34 cellular contexts compared by ENCODE assay signal in the genomic region with DNA sequence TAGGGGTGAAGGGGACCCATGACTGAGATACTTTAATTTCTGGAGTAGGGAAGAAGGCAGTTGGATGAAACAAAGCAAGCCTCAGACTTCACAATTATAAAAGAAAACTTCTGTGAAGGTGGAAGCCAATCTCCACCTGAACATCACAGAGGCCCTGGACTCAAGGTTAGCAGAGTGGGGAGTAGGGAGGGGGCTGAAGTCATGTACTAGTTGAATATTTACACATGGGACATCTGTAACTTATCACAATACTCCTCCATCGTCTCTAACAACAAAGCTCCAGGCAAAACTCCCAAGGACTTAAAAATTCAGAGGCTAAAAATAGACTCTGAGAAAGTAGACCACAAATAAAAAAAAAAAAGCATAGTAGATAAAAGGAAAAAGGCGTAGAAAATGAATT.
"Had no signal": no experiment of that assay in that cellular context is flagged by ENCODE, and none has a peak within 500 bp of the region (broad histone marks: within the 10 kb centered on the region; RNA-seq: fewer than 3 reads in every experiment).

No MANE protein-coding gene starts in this region.

- H3K27me3 ChIP-seq: ascending aorta, body of pancreas, breast epithelium, Peyer's patch had no signal

- H3K9me3 ChIP-seq: ascending aorta, body of pancreas, breast epithelium, Peyer's patch had no signal

- H3K4me3 ChIP-seq: ascending aorta, body of pancreas, breast epithelium, K562, Peyer's patch had no signal

- H3K27ac ChIP-seq: ascending aorta, body of pancreas, breast epithelium, Peyer's patch, WERI-Rb-1 had no signal

- H3K36me3 ChIP-seq: ascending aorta, breast epithelium, Peyer's patch, WERI-Rb-1 had no signal

- H3K27me3 Mint-ChIP-seq: activated CD4-positive, alpha-beta memory T cell treated with anti-CD3 and anti-CD28 coated beads, Interleukin-2, amount 10 ng/mL, durations not matched to agents 7 days and 5 days; activated CD8-positive, alpha-beta memory T cell treated with anti-CD3 and anti-CD28 coated beads, Interleukin-2, amount 10 ng/mL, durations not matched to agents 7 days and 5 days; activated naive CD4-positive, alpha-beta T cell treated with anti-CD3 and anti-CD28 coated beads, Interleukin-2, amount 50 U/mL, for 24 hours had no signal

- H3K9me3 Mint-ChIP-seq: activated CD4-positive, alpha-beta memory T cell treated with anti-CD3 and anti-CD28 coated beads, Interleukin-2, amount 10 ng/mL, durations not matched to agents 7 days and 5 days; activated naive CD4-positive, alpha-beta T cell treated with anti-CD3 and anti-CD28 coated beads, Interleukin-2, amount 50 U/mL, for 24 hours; activated naive CD8-positive, alpha-beta T cell treated with anti-CD3 and anti-CD28 coated beads, Interleukin-2, amount 10 ng/mL, durations not matched to agents 7 days and 5 days; activated T-helper 2 cell treated with anti-CD3 and anti-CD28 coated beads, Interferon-gamma antibody, Interleukin-2, Interleukin-4, amounts not matched to agents 10 μg/mL and 5 μg/mL and 100 μg/mL, durations not matched to agents 14 hours and 24 hours and 36 hours had no signal

- DNase-seq: activated CD4-positive, alpha-beta memory T cell treated with anti-CD3 and anti-CD28 coated beads, Interleukin-2, amount 10 ng/mL, durations not matched to agents 7 days and 5 days; activated CD4-positive, alpha-beta T cell treated with anti-CD3 and anti-CD28 coated beads for 1 hour; activated CD4-positive, alpha-beta T cell treated with anti-CD3 and anti-CD28 coated beads for 48 hours; activated CD4-positive, CD25-positive, alpha-beta regulatory T cell; activated CD8-positive, alpha-beta memory T cell treated with anti-CD3 and anti-CD28 coated beads for 24 hours; activated CD8-positive, alpha-beta memory T cell treated with anti-CD3 and anti-CD28 coated beads, Interleukin-2, amount 10 ng/mL, durations not matched to agents 7 days and 5 days; activated CD8-positive, alpha-beta memory T cell treated with anti-CD3 and anti-CD28 coated beads, Interleukin-2, amount 50 U/mL, for 48 hours; activated gamma-delta T cell; activated naive CD4-positive, alpha-beta T cell treated with Interleukin-2 at 50 U/mL for 16 hours; activated naive CD8-positive, alpha-beta T cell treated with anti-CD3 and anti-CD28 coated beads, Interleukin-2, amount 10 ng/mL, durations not matched to agents 7 days and 5 days; amygdala; NCI-H1048; NCI-H1105 treated with DMSO at 0.1 percent for 48 hours; NCI-H1436; NCI-H1694; NCI-H1930; NCI-H2081 treated with DMSO at 0.1 percent for 48 hours; NCI-H510A; NCI-H526; NCI-H748 treated with DMSO at 0.1 percent for 48 hours; NK-92 treated with Interleukin-12 subunit alpha and Interleukin-12 subunit beta, amount 100 ng/mL, for 24 hours; PC-3; Peyer's patch; RPMI8226; SIG-M5; T1000; WERI-Rb-1 had no signal

- H3K36me3 Mint-ChIP-seq: activated CD8-positive, alpha-beta memory T cell treated with anti-CD3 and anti-CD28 coated beads, Interleukin-2, amount 10 ng/mL, durations not matched to agents 7 days and 5 days; activated naive CD4-positive, alpha-beta T cell treated with anti-CD3 and anti-CD28 coated beads, Interleukin-2, amount 50 U/mL, for 24 hours; activated naive CD8-positive, alpha-beta T cell treated with anti-CD3 and anti-CD28 coated beads, Interleukin-2, amount 10 ng/mL, durations not matched to agents 7 days and 5 days had no signal

- H3K4me1 Mint-ChIP-seq: activated CD4-positive, alpha-beta memory T cell treated with anti-CD3 and anti-CD28 coated beads, Interleukin-2, amount 10 ng/mL, durations not matched to agents 7 days and 5 days; activated CD8-positive, alpha-beta memory T cell treated with anti-CD3 and anti-CD28 coated beads, Interleukin-2, amount 10 ng/mL, durations not matched to agents 7 days and 5 days; activated naive CD4-positive, alpha-beta T cell treated with anti-CD3 and anti-CD28 coated beads, Interleukin-2, amount 50 U/mL, for 24 hours; activated naive CD8-positive, alpha-beta T cell treated with anti-CD3 and anti-CD28 coated beads, Interleukin-2, amount 10 ng/mL, durations not matched to agents 7 days and 5 days had no signal

- ATAC-seq: activated CD8-positive, alpha-beta memory T cell treated with anti-CD3 and anti-CD28 coated beads, Interleukin-2, amount 10 ng/mL, durations not matched to agents 7 days and 5 days; body of pancreas; K562; PC-3; Right ventricle myocardium inferior had no signal

- H3K4me1 ChIP-seq: ascending aorta, breast epithelium, Peyer's patch had no signal

- H3K27ac Mint-ChIP-seq: activated CD4-positive, alpha-beta memory T cell treated with anti-CD3 and anti-CD28 coated beads, Interleukin-2, amount 10 ng/mL, durations not matched to agents 7 days and 5 days; activated CD8-positive, alpha-beta memory T cell treated with anti-CD3 and anti-CD28 coated beads, Interleukin-2, amount 10 ng/mL, durations not matched to agents 7 days and 5 days; activated naive CD4-positive, alpha-beta T cell treated with anti-CD3 and anti-CD28 coated beads, Interleukin-2, amount 50 U/mL, for 24 hours; activated naive CD8-positive, alpha-beta T cell treated with anti-CD3 and anti-CD28 coated beads, Interleukin-2, amount 10 ng/mL, durations not matched to agents 7 days and 5 days; activated T-helper 2 cell treated with anti-CD3 and anti-CD28 coated beads, Interferon-gamma antibody, Interleukin-2, Interleukin-4, amounts not matched to agents 10 μg/mL and 5 μg/mL and 100 μg/mL, durations not matched to agents 14 hours and 24 hours and 36 hours had no signal

- H3K4me3 Mint-ChIP-seq: activated CD4-positive, alpha-beta memory T cell treated with anti-CD3 and anti-CD28 coated beads, Interleukin-2, amount 10 ng/mL, durations not matched to agents 7 days and 5 days; activated CD8-positive, alpha-beta memory T cell treated with anti-CD3 and anti-CD28 coated beads, Interleukin-2, amount 10 ng/mL, durations not matched to agents 7 days and 5 days; activated naive CD4-positive, alpha-beta T cell treated with anti-CD3 and anti-CD28 coated beads, Interleukin-2, amount 50 U/mL, for 24 hours; activated naive CD8-positive, alpha-beta T cell treated with anti-CD3 and anti-CD28 coated beads, Interleukin-2, amount 10 ng/mL, durations not matched to agents 7 days and 5 days had no signal
